Comparison of ENCODE assay signal across 8 cellular contexts in the genomic region with DNA sequence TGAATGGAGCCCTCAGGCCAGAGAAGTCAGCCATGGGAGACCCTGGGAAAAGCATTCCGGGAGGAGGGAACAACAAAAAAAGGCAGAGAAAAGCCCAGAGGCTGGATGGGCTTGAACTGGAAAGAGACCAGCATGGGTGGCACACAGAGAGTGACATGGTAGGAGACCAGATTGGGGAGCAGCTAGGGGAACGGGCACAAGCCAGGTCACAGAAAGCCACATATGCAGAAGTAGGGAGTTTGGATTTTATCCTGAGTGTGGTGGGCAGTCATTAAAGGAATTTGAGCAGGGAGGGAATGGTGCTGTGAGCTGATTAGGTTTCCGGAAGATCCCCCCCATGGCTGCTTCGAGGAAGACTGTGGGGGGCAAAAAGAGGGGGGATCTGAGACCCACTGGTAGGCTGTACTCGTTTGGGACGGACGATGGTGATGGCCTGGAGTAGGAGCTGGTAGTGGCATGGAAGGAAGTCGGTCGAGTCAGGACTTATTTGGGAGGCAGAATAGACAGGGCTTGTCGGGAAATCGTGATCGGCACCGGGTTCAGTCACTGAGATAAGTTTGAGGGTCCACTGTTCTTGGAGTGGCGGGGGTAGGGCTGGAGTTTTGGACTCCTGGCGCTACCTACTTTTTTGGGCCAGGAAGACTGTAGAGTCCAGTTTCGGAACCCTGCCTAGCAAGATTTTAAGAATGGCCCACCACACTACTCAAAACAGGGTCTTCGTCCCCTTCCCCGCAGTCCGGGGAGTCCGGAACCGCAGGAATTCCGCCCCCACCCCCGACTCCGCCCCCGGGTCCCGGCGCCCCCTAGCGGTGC. TPM values are rescaled to one million over a fixed set of nuclear protein-coding genes. Genes with fewer than 3 reads are reported as not detected.
DNase-seq lines count a peak whose midpoint lies in the region; ATAC-seq, FAIRE-seq and TF ChIP-seq lines count a peak whose summit lies in the region.

No MANE protein-coding gene starts in this region.

- H3K27ac ChIP-seq in iPS-18a (ENCODE audit: low read length) (peak overlapping the region; percentile 43), small intestine (ENCODE audit: low read depth in 1 of 2, low read length in 1 of 2) (peak overlapping the region; percentile 79 to 99)

- no peaks in the 10 kb centered on the region for H3K9me3 Mint-ChIP-seq in CD14-positive monocyte
- H3K9me3 Mint-ChIP-seq in activated naive CD8-positive, alpha-beta T cell treated with anti-CD3 and anti-CD28 coated beads, Interleukin-2, amount 50 U/mL, for 24 hours, result no peaks in the 10 kb centered on the region

- H3K4me1 ChIP-seq in iPS-18a (ENCODE audit: control insufficient read depth, low read depth, low read length) (peaks cover 6% of the 10 kb centered on the region), small intestine (ENCODE audit: control insufficient read depth in 2 of 2, insufficient read depth in 1 of 2, low read depth in 1 of 2, low read length in 1 of 2) (no peaks in the 10 kb centered on the region)

- H3K4me3 ChIP-seq in iPS-18a (ENCODE audit: low read length) (peak overlapping the region; percentile 80), small intestine (ENCODE audit: low read depth in 1 of 2, low read length in 2 of 2) (peak overlapping the region; percentile 57 to 84)

- H3K9me3 ChIP-seq in iPS-18a (ENCODE audit: control insufficient read depth, low read depth, low read length) (no peaks in the 10 kb centered on the region), small intestine (ENCODE audit: control insufficient read depth, low read depth) (no peaks in the 10 kb centered on the region)

- peaks cover 24% of the 10 kb centered on the region for H3K4me1 Mint-ChIP-seq in CD14-positive monocyte
- peaks cover 30% of the 10 kb centered on the region for H3K4me1 Mint-ChIP-seq in activated naive CD8-positive, alpha-beta T cell treated with anti-CD3 and anti-CD28 coated beads, Interleukin-2, amount 50 U/mL, for 24 hours

- TF ChIP-seq CTCF in CD14-positive monocyte (IDR thresholded peaks at IDR 0.05), result no peak

- peak overlapping the region; percentile 99 for H3K4me3 Mint-ChIP-seq in CD14-positive monocyte
- peak overlapping the region; percentile 96 for H3K4me3 Mint-ChIP-seq in activated naive CD8-positive, alpha-beta T cell treated with anti-CD3 and anti-CD28 coated beads, Interleukin-2, amount 50 U/mL, for 24 hours

- FAIRE-seq in small intestine (lab: Jason Lieb, UNC), result no peak

- peaks cover 0 to 6% (median 0%) of the 10 kb centered on the region in 3 donors for H3K27me3 Mint-ChIP-seq in CD14-positive monocyte (ENCODE audit: low read depth in 3 of 3)
- H3K27me3 Mint-ChIP-seq in activated naive CD8-positive, alpha-beta T cell treated with anti-CD3 and anti-CD28 coated beads, Interleukin-2, amount 50 U/mL, for 24 hours, result peaks cover 2% of the 10 kb centered on the region

- no peak for ATAC-seq in activated naive CD8-positive, alpha-beta T cell treated with anti-CD3 and anti-CD28 coated beads, Interleukin-2, amount 50 U/mL, for 24 hours
- ATAC-seq in GM21526 (IDR thresholded peaks at IDR 0.05; ENCODE audit: low FRiP score, unreplicated experiment), result no peak

- WGBS in small intestine, 3 donors, result 1 to 2% (median 1%) methylated on average over 20 to 28 of the region's 28 CpGs

- intact Hi-C loops in CD14-positive monocyte (cut with micrococcal nuclease), result loop anchor here in 1 of 2 donors (10.0 kb wide), 1 partner anchor 120 kb away; no protein-coding TSS in a partner anchor

- no peaks in the 10 kb centered on the region for H3K27me3 ChIP-seq in iPS-18a (ENCODE audit: control insufficient read depth, insufficient read depth, low read length)
- H3K27me3 ChIP-seq in small intestine (ENCODE audit: control insufficient read depth in 2 of 2, insufficient read depth in 2 of 2, low read length in 2 of 2), result no peaks in the 10 kb centered on the region

- H3K36me3 ChIP-seq in iPS-18a (ENCODE audit: control insufficient read depth, low read depth, low read length), result no peaks in the 10 kb centered on the region
- peaks cover 0 to 4% of the 10 kb centered on the region in 2 donors for H3K36me3 ChIP-seq in small intestine (ENCODE audit: control insufficient read depth in 2 of 2, insufficient read depth in 2 of 2, low read length in 2 of 2)

- DNase-seq in CD14-positive monocyte (ENCODE audit: low spot score) (no peak), HK-2 (ENCODE audit: unreplicated experiment) (peak; percentile 30), small intestine (peak; percentile 33), NCI-H1436 (lab: John Stamatoyannopoulos, UW) (no peak), NCI-H1694 treated with DMSO at 0.1 percent for 48 hours (lab: John Stamatoyannopoulos, UW) (no peak)
- no peak for DNase-seq in activated naive CD8-positive, alpha-beta T cell treated with anti-CD3 and anti-CD28 coated beads, Interleukin-2, amount 50 U/mL, for 24 hours

- H3K9ac ChIP-seq in iPS-18a (ENCODE audit: low read length), result peak overlapping the region; percentile 62

- H3K27ac Mint-ChIP-seq in CD14-positive monocyte, result peak overlapping the region; percentile 94 to 100 (median 98)
- H3K27ac Mint-ChIP-seq in activated naive CD8-positive, alpha-beta T cell treated with anti-CD3 and anti-CD28 coated beads, Interleukin-2, amount 50 U/mL, for 24 hours, result peak overlapping the region; percentile 95

- peaks cover 14 to 15% of the 10 kb centered on the region in 2 donors for H3K36me3 Mint-ChIP-seq in CD14-positive monocyte
- peaks cover 14% of the 10 kb centered on the region for H3K36me3 Mint-ChIP-seq in activated naive CD8-positive, alpha-beta T cell treated with anti-CD3 and anti-CD28 coated beads, Interleukin-2, amount 50 U/mL, for 24 hours (ENCODE audit: low read depth)

RNA-seq across cellular contexts. Expression of a gene that starts 0.9 kb away (rescaled TPM):
- polyA plus RNA-seq in CD14-positive monocyte, result 10 to 100 TPM; 21.0 to 21.6 TPM
- polyA plus RNA-seq in small intestine, result 10 to 100 TPM; 15.7 to 29.7 (median 29.5) TPM

RNA-seq across cellular contexts. Expression of a gene that starts 11.7 kb away (rescaled TPM):
- under 1 TPM in 1 of 2 donors, not detected in 1; 0.13 TPM for polyA plus RNA-seq in CD14-positive monocyte
- polyA plus RNA-seq in small intestine, result 1 to 10 TPM in 1 of 3 donors, under 1 TPM in 2; 0.45 to 1.9 (median 0.81) TPM

RNA-seq across cellular contexts. Expression of a gene that starts 19.3 kb away (rescaled TPM):
- polyA plus RNA-seq in CD14-positive monocyte, result 10 to 100 TPM; 30.4 to 49.4 TPM
- 10 to 100 TPM; 21.3 to 31.3 (median 28.6) TPM for polyA plus RNA-seq in small intestine

RNA-seq across cellular contexts. Expression of a gene that starts 34.9 kb away (rescaled TPM):
- polyA plus RNA-seq in CD14-positive monocyte, result not detected
- polyA plus RNA-seq in small intestine, result under 1 TPM in 1 of 3 donors, not detected in 2; 0.07 TPM

RNA-seq across cellular contexts. Expression of a gene that starts 40.7 kb away (rescaled TPM):
- polyA plus RNA-seq in CD14-positive monocyte (100 to 1,000 TPM; 601 to 625 TPM), small intestine (100 to 1,000 TPM; 197 to 206 (median 205) TPM)

Comparison
In these comparisons a context has a peak if more than half of its experiments do, and no peak if none do; other contexts are left out.
1. DNase-seq: peak in HK-2 (single experiment) and small intestine (single experiment); none in CD14-positive monocyte (single experiment), activated naive CD8-positive, alpha-beta T cell treated with anti-CD3 and anti-CD28 coated beads, Interleukin-2, amount 50 U/mL, for 24 hours (single experiment), NCI-H1436 (single experiment) and NCI-H1694 treated with DMSO at 0.1 percent for 48 hours (single experiment).